8 cellular contexts compared by ENCODE assay signal in the genomic region with DNA sequence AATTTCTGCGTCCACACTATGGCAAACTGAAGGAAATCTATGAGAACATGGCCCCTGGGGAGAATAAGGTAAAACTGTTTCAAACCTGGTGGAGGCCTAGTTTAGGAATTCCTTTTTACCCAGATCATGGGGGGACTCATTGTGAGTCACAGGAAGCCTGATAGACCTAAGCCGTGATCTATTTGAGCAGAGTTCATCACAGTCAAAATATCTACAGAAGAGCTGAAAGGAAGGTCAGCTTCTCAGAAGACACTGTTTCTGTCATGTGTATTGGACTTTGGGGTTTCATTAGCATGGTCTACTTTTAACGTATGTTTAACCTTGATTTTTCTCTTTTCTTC. TPM values are rescaled to one million over a fixed set of nuclear protein-coding genes. Genes with fewer than 3 reads are reported as not detected.
DNase-seq lines count a peak whose midpoint lies in the region; ATAC-seq and TF ChIP-seq lines count a peak whose summit lies in the region.

No MANE protein-coding gene starts in this region.

- peaks cover 12% of the 10 kb centered on the region for H3K36me3 Mint-ChIP-seq in activated naive CD4-positive, alpha-beta T cell treated with anti-CD3 and anti-CD28 coated beads, Interleukin-2, amount 50 U/mL, for 24 hours
- H3K36me3 Mint-ChIP-seq in glutamatergic neuron (ENCODE audit: unreplicated experiment), result no peaks in the 10 kb centered on the region

- peaks cover 29 to 50% (median 47%) of the 10 kb centered on the region in 5 donors for H3K36me3 ChIP-seq in subcutaneous abdominal adipose tissue (ENCODE audit: control insufficient read depth in 5 of 5, insufficient read depth in 5 of 5, low read length in 5 of 5)

- peak overlapping the region in 3 of 5 donors; percentile 81 to 93 (median 90) for H3K9ac ChIP-seq in subcutaneous abdominal adipose tissue (ENCODE audit: low read length in 5 of 5)

- H3K27ac Mint-ChIP-seq in activated naive CD4-positive, alpha-beta T cell treated with anti-CD3 and anti-CD28 coated beads, Interleukin-2, amount 50 U/mL, for 24 hours, result peak overlapping the region; percentile 30
- no peak overlapping the region for H3K27ac Mint-ChIP-seq in glutamatergic neuron (ENCODE audit: unreplicated experiment)

- peak overlapping the region in 2 of 5 donors; percentile 89 to 96 for H3K4me3 ChIP-seq in subcutaneous abdominal adipose tissue (ENCODE audit: low read depth in 1 of 5, low read length in 5 of 5)

- peaks cover 9 to 21% (median 18%) of the 10 kb centered on the region in 5 donors for H3K4me1 ChIP-seq in subcutaneous abdominal adipose tissue (ENCODE audit: control insufficient read depth in 5 of 5, insufficient read depth in 5 of 5, low read length in 5 of 5)

- H3K9me3 ChIP-seq in subcutaneous abdominal adipose tissue (ENCODE audit: control insufficient read depth in 5 of 5, low read length in 5 of 5), result no peaks in the 10 kb centered on the region

- peak overlapping the region; percentile 95 for H3K4me3 Mint-ChIP-seq in activated naive CD4-positive, alpha-beta T cell treated with anti-CD3 and anti-CD28 coated beads, Interleukin-2, amount 50 U/mL, for 24 hours
- H3K4me3 Mint-ChIP-seq in glutamatergic neuron (ENCODE audit: unreplicated experiment), result peak overlapping the region; percentile 91

- DNase-seq in activated naive CD4-positive, alpha-beta T cell (lab: John Stamatoyannopoulos, UW), result no peak
- DNase-seq in glutamatergic neuron, result no peak
- DNase-seq in Ammon's horn (ENCODE audit: low spot score), result no peak

- peak overlapping the region; percentile 79; the same call in 1 of the 2 replicates for H3K27ac ChIP-seq in VCaP
- no peak overlapping the region for H3K27ac ChIP-seq in subcutaneous abdominal adipose tissue (ENCODE audit: low read depth, low read length)

- TF ChIP-seq CTCF in VCaP (conservative IDR thresholded peaks at IDR 0.05) (no peak), glutamatergic neuron (IDR thresholded peaks at IDR 0.05; ENCODE audit: partially characterized antibody, unreplicated experiment) (no peak)

- H3K9me3 Mint-ChIP-seq in activated naive CD4-positive, alpha-beta T cell treated with anti-CD3 and anti-CD28 coated beads, Interleukin-2, amount 50 U/mL, for 24 hours, result no peaks in the 10 kb centered on the region
- peaks cover 2% of the 10 kb centered on the region for H3K9me3 Mint-ChIP-seq in glutamatergic neuron (ENCODE audit: unreplicated experiment)

- ATAC-seq in GM21825 (IDR thresholded peaks at IDR 0.05; ENCODE audit: unreplicated experiment), result no peak
- no peak for ATAC-seq in HG03442 (IDR thresholded peaks at IDR 0.05; ENCODE audit: unreplicated experiment)

- peaks cover 34% of the 10 kb centered on the region for H3K4me1 Mint-ChIP-seq in activated naive CD4-positive, alpha-beta T cell treated with anti-CD3 and anti-CD28 coated beads, Interleukin-2, amount 50 U/mL, for 24 hours
- peaks cover 6% of the 10 kb centered on the region for H3K4me1 Mint-ChIP-seq in glutamatergic neuron (ENCODE audit: low read depth, unreplicated experiment)

- H3K27me3 Mint-ChIP-seq in activated naive CD4-positive, alpha-beta T cell treated with anti-CD3 and anti-CD28 coated beads, Interleukin-2, amount 50 U/mL, for 24 hours, result no peaks in the 10 kb centered on the region
- H3K27me3 Mint-ChIP-seq in glutamatergic neuron (ENCODE audit: unreplicated experiment), result peaks cover 4% of the 10 kb centered on the region

- H3K27me3 ChIP-seq in subcutaneous abdominal adipose tissue (ENCODE audit: control insufficient read depth in 5 of 5, insufficient read depth in 4 of 5, low read length in 5 of 5), result no peaks in the 10 kb centered on the region

RNA-seq across cellular contexts. Expression of a gene that starts 1.3 kb away (rescaled TPM):
- total RNA-seq in glutamatergic neuron (ENCODE audit: unreplicated experiment), result 338 TPM

RNA-seq across cellular contexts. Expression of a gene that starts 14.1 kb away (rescaled TPM):
- 346 TPM for total RNA-seq in glutamatergic neuron (ENCODE audit: unreplicated experiment)

RNA-seq across cellular contexts. Expression of a gene that starts 24.5 kb away (rescaled TPM):
- 1.6 TPM for total RNA-seq in glutamatergic neuron (ENCODE audit: unreplicated experiment)

RNA-seq across cellular contexts. Expression of a gene that starts 37.1 kb away (rescaled TPM):
- total RNA-seq in glutamatergic neuron (ENCODE audit: unreplicated experiment), result 51.4 TPM

RNA-seq across cellular contexts. Expression of a gene that starts 39.0 kb away (rescaled TPM):
- 14.8 TPM for total RNA-seq in glutamatergic neuron (ENCODE audit: unreplicated experiment)
